14 cellular contexts compared by ENCODE assay signal in the genomic region with DNA sequence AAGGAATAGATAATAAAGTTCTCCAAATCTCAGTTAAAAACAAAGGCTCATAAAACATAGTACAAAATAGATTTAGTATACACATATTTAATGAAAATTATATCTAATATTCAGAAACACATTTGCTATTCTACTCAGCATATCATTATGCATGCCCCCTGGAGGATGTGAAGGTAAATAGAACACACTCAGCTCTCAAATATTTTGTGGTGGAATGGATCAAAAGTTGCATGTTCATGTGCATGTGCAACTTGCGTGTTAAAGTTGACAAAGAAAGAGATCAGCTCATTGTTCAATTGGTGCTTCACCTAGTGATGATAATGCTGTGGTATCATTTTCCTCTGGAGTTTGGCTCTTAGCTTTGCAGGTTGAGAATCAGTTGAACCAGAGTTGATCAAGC. TPM values are rescaled to one million over a fixed set of nuclear protein-coding genes. Genes with fewer than 3 reads are reported as not detected.
A peak's percentile ranks its signal among the peaks of the same experiment; 100 is the strongest.
DNase-seq lines count a peak whose midpoint lies in the region; ATAC-seq, FAIRE-seq and TF ChIP-seq lines count a peak whose summit lies in the region.
"Had no signal": no experiment of that assay in that cellular context is flagged by ENCODE, and none has a peak within 500 bp of the region (broad histone marks: within the 10 kb centered on the region; RNA-seq: fewer than 3 reads in every experiment).

No MANE protein-coding gene starts in this region.

- ATAC-seq in A549, result no peak
- no peak for ATAC-seq in Panc1
- no peak for ATAC-seq in HG02884 (IDR thresholded peaks at IDR 0.05; ENCODE audit: unreplicated experiment)

- BruUV-seq in Panc1 (replicated peaks; lab: Mats Ljungman, UMichigan), result no TSS peak

- peak in 1 of 2 experiments; percentile 15 for DNase-seq in A549 (ENCODE audit: low read depth in 1 of 2, low spot score in 1 of 2)
- no peak for DNase-seq in GM10266 (ENCODE audit: extremely low spot score)
- DNase-seq in Panc1 (ENCODE audit: low read depth, low spot score), result no peak
- DNase-seq in fibroblast of gingiva (ENCODE audit: low read depth), result peak; percentile 10
- DNase-seq in NCI-H226, result no peak
- DNase-seq in NCI-H2227 treated with DMSO at 0.1 percent for 48 hours (lab: John Stamatoyannopoulos, UW), result no peak
- DNase-seq in NCI-H748 treated with DMSO at 0.1 percent for 48 hours (lab: John Stamatoyannopoulos, UW), result no peak
- DNase-seq: activated T-cell treated with anti-CD3 and anti-CD28 coated beads for 4 hours; cerebellar nuclear complex; naive B cell; NCI-H2171; stimulated activated CD4-positive, alpha-beta T cell treated with anti-CD3 and anti-CD28 coated beads, Interleukin-1b, Interleukin-23, amount 100 ng/mL, for 48 hours; substantia nigra had no signal

- CTCF ChIA-PET in A549 (lab: Yijun Ruan, JAX) (interaction anchor here (0.6 to 1.2 kb wide), 2 partner anchors 16 to 99 kb away, joined by 4 read pairs; no protein-coding TSS in a partner anchor), Panc1 (lab: Charles Lee) (interaction anchor here (0.5 to 1.4 kb wide), 3 partner anchors 305 to 448 kb away, joined by 3 to 4 read pairs (median 3); no protein-coding TSS in a partner anchor)

- intact Hi-C loops in Panc1 (cut with micrococcal nuclease; ENCODE audit: unreplicated experiment), result no loop called here

- no peaks in the 10 kb centered on the region for H3K36me3 ChIP-seq in Panc1 (ENCODE audit: control insufficient read depth, insufficient read depth, low read length)

- POLR2A ChIA-PET in A549 (lab: Yijun Ruan, JAX), result no interaction called here
- POLR2A ChIA-PET in Panc1 (lab: Charles Lee), result no interaction called here

- no peak overlapping the region for H3K4me3 ChIP-seq in A549
- H3K4me3 ChIP-seq in Panc1 (ENCODE audit: low read depth in 2 of 2, low read length in 2 of 2), result no peak overlapping the region

- H3K9me3 ChIP-seq in A549 (no peaks in the 10 kb centered on the region), Panc1 (ENCODE audit: control insufficient read depth, insufficient read depth, low read depth, low read length) (no peaks in the 10 kb centered on the region)

- peak overlapping the region; percentile 34; the same call in 1 of the 3 replicates for H3K4me2 ChIP-seq in A549

- 0 out of 5 replicates have a peak, but pooled peaks of 1 of the 2 experiments have one; percentile 10 for TF ChIP-seq RAD21 in A549 (conservative IDR thresholded peaks at IDR 0.05 in 1 of 2, IDR thresholded peaks at IDR 0.05 in 1 of 2)

- no peak overlapping the region for H3K27ac ChIP-seq in A549
- no peak overlapping the region for H3K27ac ChIP-seq in Panc1 (ENCODE audit: low read length)

- no peaks in the 10 kb centered on the region for H3K27me3 ChIP-seq in Panc1 (ENCODE audit: control insufficient read depth, insufficient read depth, low read length)

- in situ Hi-C loops in Panc1 (cut with HindIII; ENCODE audit: low pct_unique_long_range_greater_than_20kb, low sequenced_read_pairs), result no loop called here

- TF ChIP-seq CTCF in A549 (IDR thresholded peaks at IDR 0.05) (no peak), GM10266 (IDR thresholded peaks at IDR 0.05; ENCODE audit: control insufficient read depth, insufficient read depth, low read depth, missing control alignments) (peak; percentile 9), Panc1 (IDR thresholded peaks at IDR 0.05) (peak; percentile 57)

- FAIRE-seq in A549 (lab: Jason Lieb, UNC), result no peak

- no peak for TF ChIP-seq POLR2A in A549 (IDR thresholded peaks at IDR 0.05; ENCODE audit: low read length)

- WGBS in A549 (ENCODE audit: missing lambda C conversion rate), result 75% methylated on average over 1 of the region's 1 CpG

- TF ChIP-seq EP300 in A549 (IDR thresholded peaks at IDR 0.05), result no peak

- H3K4me1 ChIP-seq in A549 (peaks cover 5% of the 10 kb centered on the region), Panc1 (ENCODE audit: control insufficient read depth, insufficient read depth, low read length) (peaks cover 10% of the 10 kb centered on the region)

TF ChIP-seq in A549, 52 proteins besides CTCF, POLR2A, EP300 and RAD21:
- TF ChIP-seq, protein P1, sequence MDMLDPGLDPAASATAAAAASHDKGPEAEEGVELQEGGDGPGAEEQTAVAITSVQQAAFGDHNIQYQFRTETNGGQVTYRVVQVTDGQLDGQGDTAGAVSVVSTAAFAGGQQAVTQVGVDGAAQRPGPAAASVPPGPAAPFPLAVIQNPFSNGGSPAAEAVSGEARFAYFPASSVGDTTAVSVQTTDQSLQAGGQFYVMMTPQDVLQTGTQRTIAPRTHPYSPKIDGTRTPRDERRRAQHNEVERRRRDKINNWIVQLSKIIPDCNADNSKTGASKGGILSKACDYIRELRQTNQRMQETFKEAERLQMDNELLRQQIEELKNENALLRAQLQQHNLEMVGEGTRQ (IDR thresholded peaks at IDR 0.05), result no peak
- no peak for TF ChIP-seq ZNF302 (CRISPR knock-in tag; IDR thresholded peaks at IDR 0.05)
- no peak for TF ChIP-seq ZSCAN20 (CRISPR knock-in tag; IDR thresholded peaks at IDR 0.05)
- TF ChIP-seq, protein P2, sequence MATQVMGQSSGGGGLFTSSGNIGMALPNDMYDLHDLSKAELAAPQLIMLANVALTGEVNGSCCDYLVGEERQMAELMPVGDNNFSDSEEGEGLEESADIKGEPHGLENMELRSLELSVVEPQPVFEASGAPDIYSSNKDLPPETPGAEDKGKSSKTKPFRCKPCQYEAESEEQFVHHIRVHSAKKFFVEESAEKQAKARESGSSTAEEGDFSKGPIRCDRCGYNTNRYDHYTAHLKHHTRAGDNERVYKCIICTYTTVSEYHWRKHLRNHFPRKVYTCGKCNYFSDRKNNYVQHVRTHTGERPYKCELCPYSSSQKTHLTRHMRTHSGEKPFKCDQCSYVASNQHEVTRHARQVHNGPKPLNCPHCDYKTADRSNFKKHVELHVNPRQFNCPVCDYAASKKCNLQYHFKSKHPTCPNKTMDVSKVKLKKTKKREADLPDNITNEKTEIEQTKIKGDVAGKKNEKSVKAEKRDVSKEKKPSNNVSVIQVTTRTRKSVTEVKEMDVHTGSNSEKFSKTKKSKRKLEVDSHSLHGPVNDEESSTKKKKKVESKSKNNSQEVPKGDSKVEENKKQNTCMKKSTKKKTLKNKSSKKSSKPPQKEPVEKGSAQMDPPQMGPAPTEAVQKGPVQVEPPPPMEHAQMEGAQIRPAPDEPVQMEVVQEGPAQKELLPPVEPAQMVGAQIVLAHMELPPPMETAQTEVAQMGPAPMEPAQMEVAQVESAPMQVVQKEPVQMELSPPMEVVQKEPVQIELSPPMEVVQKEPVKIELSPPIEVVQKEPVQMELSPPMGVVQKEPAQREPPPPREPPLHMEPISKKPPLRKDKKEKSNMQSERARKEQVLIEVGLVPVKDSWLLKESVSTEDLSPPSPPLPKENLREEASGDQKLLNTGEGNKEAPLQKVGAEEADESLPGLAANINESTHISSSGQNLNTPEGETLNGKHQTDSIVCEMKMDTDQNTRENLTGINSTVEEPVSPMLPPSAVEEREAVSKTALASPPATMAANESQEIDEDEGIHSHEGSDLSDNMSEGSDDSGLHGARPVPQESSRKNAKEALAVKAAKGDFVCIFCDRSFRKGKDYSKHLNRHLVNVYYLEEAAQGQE (IDR thresholded peaks at IDR 0.05), result no peak
- no peak for TF ChIP-seq HOXB5 (CRISPR knock-in tag; IDR thresholded peaks at IDR 0.05)
- TF ChIP-seq, protein P3, sequence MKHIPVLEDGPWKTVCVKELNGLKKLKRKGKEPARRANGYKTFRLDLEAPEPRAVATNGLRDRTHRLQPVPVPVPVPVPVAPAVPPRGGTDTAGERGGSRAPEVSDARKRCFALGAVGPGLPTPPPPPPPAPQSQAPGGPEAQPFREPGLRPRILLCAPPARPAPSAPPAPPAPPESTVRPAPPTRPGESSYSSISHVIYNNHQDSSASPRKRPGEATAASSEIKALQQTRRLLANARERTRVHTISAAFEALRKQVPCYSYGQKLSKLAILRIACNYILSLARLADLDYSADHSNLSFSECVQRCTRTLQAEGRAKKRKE (CRISPR knock-in tag; IDR thresholded peaks at IDR 0.05; ENCODE audit: low read depth), result no peak
- no peak for TF ChIP-seq RCOR1 (IDR thresholded peaks at IDR 0.05; ENCODE audit: low read depth, low read length)

RNA-seq across cellular contexts. Expression of gene ZNF644, which starts 4.9 kb away (rescaled TPM):
- polyA plus RNA-seq in A549 (2011; rRNA removed), result 21.4 and 24.9 TPM in 2 replicates
- 3.5 and 4.4 TPM in 2 replicates for polyA plus RNA-seq in A549 (2012; cell fraction: cytosol; rRNA removed)
- 2.9 and 5.3 TPM in 2 replicates for polyA plus RNA-seq in A549 (2012; cell fraction: nucleus; rRNA removed)
- polyA plus RNA-seq in A549 (2017; fragmentation: RNase III; extraction: RNeasy Plus Mini Kit Qiagen cat#74134 plus additional on column Dnase treatment), result 14.8 to 17.1 TPM (median 16.0 TPM) in 3 replicates
- polyA minus RNA-seq in A549 (2011; rRNA and poly(A)+ RNA removed), result 31.5 and 32.7 TPM in 2 replicates
- total RNA-seq in Panc1 (2021; ENCODE audit: unreplicated experiment), result 74.2 TPM
- 21.7 TPM for polyA plus RNA-seq in Panc1 (2012; ENCODE audit: insufficient read length)
